Comparison of ENCODE assay signal across 8 cellular contexts in genomic region chr10:102752934-102753664, GRCh38.
DNase-seq lines count a peak whose midpoint lies in the region; ATAC-seq and TF ChIP-seq lines count a peak whose summit lies in the region.

No MANE protein-coding gene starts in this region.

- peak; percentile 9 for DNase-seq in NCI-H1694 (lab: John Stamatoyannopoulos, UW)
- no peak for DNase-seq in NCI-H1694 treated with DMSO at 0.1 percent for 48 hours (lab: John Stamatoyannopoulos, UW)
- DNase-seq in iPS-NIHi11 (ENCODE audit: low spot score): peak; percentile 55
- no peak for DNase-seq in stimulated activated effector memory CD8-positive, alpha-beta T cell treated with anti-CD3 and anti-CD28 coated beads, Interleukin-12 subunit alpha, Interleukin-12 subunit beta, amount 100 ng/mL, for 72 hours (ENCODE audit: low spot score in 2 of 2)
- DNase-seq in COLO668 (lab: John Stamatoyannopoulos, UW; ENCODE audit: unreplicated experiment): no peak

- ATAC-seq in stimulated activated effector memory CD8-positive, alpha-beta T cell treated with anti-CD3 and anti-CD28 coated beads, Interleukin-12 subunit alpha, Interleukin-12 subunit beta, amount 100 ng/mL, for 72 hours: peak; percentile 74
- no peak for ATAC-seq in GM21423 (IDR thresholded peaks at IDR 0.05; ENCODE audit: unreplicated experiment)

- H3K9me3 Mint-ChIP-seq in stimulated activated effector memory CD8-positive, alpha-beta T cell treated with anti-CD3 and anti-CD28 coated beads, Interleukin-12 subunit alpha, Interleukin-12 subunit beta, amount 100 ng/mL, for 72 hours: no peaks in the 10 kb centered on the region

- peak overlapping the region; percentile 79 for H3K27ac Mint-ChIP-seq in stimulated activated effector memory CD8-positive, alpha-beta T cell treated with anti-CD3 and anti-CD28 coated beads, Interleukin-12 subunit alpha, Interleukin-12 subunit beta, amount 100 ng/mL, for 72 hours

- TF ChIP-seq CTCF in LNCAP (IDR thresholded peaks at IDR 0.05): peak; percentile 54

- H3K27ac ChIP-seq in angular gyrus (ENCODE audit: low read depth, low read length): peak overlapping the region; percentile 10

- peaks cover 10% of the 10 kb centered on the region for H3K36me3 Mint-ChIP-seq in stimulated activated effector memory CD8-positive, alpha-beta T cell treated with anti-CD3 and anti-CD28 coated beads, Interleukin-12 subunit alpha, Interleukin-12 subunit beta, amount 100 ng/mL, for 72 hours

- H3K4me1 Mint-ChIP-seq in stimulated activated effector memory CD8-positive, alpha-beta T cell treated with anti-CD3 and anti-CD28 coated beads, Interleukin-12 subunit alpha, Interleukin-12 subunit beta, amount 100 ng/mL, for 72 hours: peaks cover 42% of the 10 kb centered on the region

- no peak overlapping the region for H3K4me3 Mint-ChIP-seq in stimulated activated effector memory CD8-positive, alpha-beta T cell treated with anti-CD3 and anti-CD28 coated beads, Interleukin-12 subunit alpha, Interleukin-12 subunit beta, amount 100 ng/mL, for 72 hours

Comparison
In these comparisons a context has a peak if more than half of its experiments do, and no peak if none do; other contexts are left out.
1. DNase-seq: peak in NCI-H1694 (single experiment) and iPS-NIHi11 (single experiment); none in NCI-H1694 treated with DMSO at 0.1 percent for 48 hours (single experiment), stimulated activated effector memory CD8-positive, alpha-beta T cell treated with anti-CD3 and anti-CD28 coated beads, Interleukin-12 subunit alpha, Interleukin-12 subunit beta, amount 100 ng/mL, for 72 hours (0 of 2) and COLO668 (single experiment).